In the genomic region with DNA sequence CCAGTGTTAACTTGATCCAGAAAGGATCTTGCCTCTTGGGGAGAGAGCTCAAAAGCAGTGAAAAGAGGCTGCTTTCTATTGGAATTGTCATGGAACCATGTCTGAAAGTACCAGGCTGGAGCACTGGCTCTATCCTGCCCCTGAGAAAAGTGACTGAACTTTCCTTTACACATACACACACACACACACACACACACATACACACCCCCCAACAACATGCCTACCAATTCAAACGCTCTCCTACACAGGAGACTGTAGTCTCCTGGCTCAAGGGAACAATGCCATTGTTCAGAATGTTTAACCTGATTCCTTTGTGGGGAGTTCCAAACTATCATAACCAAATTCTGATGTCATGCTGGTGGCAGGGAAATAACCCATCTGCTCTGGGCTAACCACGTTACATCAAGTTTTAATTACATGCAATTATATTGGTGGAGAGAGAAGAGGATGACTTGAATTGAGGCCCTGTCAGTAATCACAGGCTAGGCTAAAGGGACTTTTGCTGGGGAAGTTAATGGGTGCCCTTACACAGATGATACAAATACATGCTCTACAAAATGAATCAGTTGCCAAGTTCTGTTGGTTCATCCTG, we compare ENCODE assay signal across 9 cellular contexts. TPM values are rescaled to one million over a fixed set of nuclear protein-coding genes. Genes with fewer than 3 reads are reported as not detected.
DNase-seq lines count a peak whose midpoint lies in the region; ATAC-seq, FAIRE-seq and TF ChIP-seq lines count a peak whose summit lies in the region.
"Had no signal": no experiment of that assay in that cellular context is flagged by ENCODE, and none has a peak within 500 bp of the region (broad histone marks: within the 10 kb centered on the region; RNA-seq: fewer than 3 reads in every experiment).

No MANE protein-coding gene starts in this region.

- no peak for FAIRE-seq in urothelium cell line (lab: Jason Lieb, UNC)

- H2BK5ac ChIP-seq in trophoblast cell (ENCODE audit: low read depth, low read length, poor library complexity): no peak overlapping the region

- no peak overlapping the region for H2AFZ ChIP-seq in trophoblast cell (ENCODE audit: insufficient read depth, low read length, poor library complexity)

- H3K18ac ChIP-seq in trophoblast cell (ENCODE audit: low read length): no peak overlapping the region

- no peak overlapping the region for H3K14ac ChIP-seq in trophoblast cell (ENCODE audit: low read length)

- peaks cover 41% of the 10 kb centered on the region for H3K4me1 Mint-ChIP-seq in activated CD4-positive, alpha-beta memory T cell treated with anti-CD3 and anti-CD28 coated beads for 36 hours (ENCODE audit: low read depth)
- peaks cover 25% of the 10 kb centered on the region for H3K4me1 Mint-ChIP-seq in activated CD4-positive, alpha-beta memory T cell treated with anti-CD3 and anti-CD28 coated beads, Interleukin-2, amount 10 ng/mL, durations not matched to agents 7 days and 5 days

- H3K27me3 Mint-ChIP-seq in activated CD4-positive, alpha-beta memory T cell treated with anti-CD3 and anti-CD28 coated beads for 36 hours: no peaks in the 10 kb centered on the region
- H3K27me3 Mint-ChIP-seq in activated CD4-positive, alpha-beta memory T cell treated with anti-CD3 and anti-CD28 coated beads, Interleukin-2, amount 10 ng/mL, durations not matched to agents 7 days and 5 days: no peaks in the 10 kb centered on the region

- no peak overlapping the region for H3K27ac ChIP-seq in trophoblast cell (ENCODE audit: low read depth, low read length)
- no peak overlapping the region for H3K27ac ChIP-seq in WERI-Rb-1
- H3K27ac ChIP-seq: C4-2B had no signal

- H2BK12ac ChIP-seq in trophoblast cell (ENCODE audit: low read length): no peak overlapping the region

- no peak overlapping the region for H3K9ac ChIP-seq in trophoblast cell (ENCODE audit: low read length)

- no peak overlapping the region for H3K4me3 Mint-ChIP-seq in activated CD4-positive, alpha-beta memory T cell treated with anti-CD3 and anti-CD28 coated beads for 36 hours
- H3K4me3 Mint-ChIP-seq in activated CD4-positive, alpha-beta memory T cell treated with anti-CD3 and anti-CD28 coated beads, Interleukin-2, amount 10 ng/mL, durations not matched to agents 7 days and 5 days: no peak overlapping the region

- no peaks in the 10 kb centered on the region for H3K9me3 Mint-ChIP-seq in activated CD4-positive, alpha-beta memory T cell treated with anti-CD3 and anti-CD28 coated beads for 36 hours
- no peaks in the 10 kb centered on the region for H3K9me3 Mint-ChIP-seq in activated CD4-positive, alpha-beta memory T cell treated with anti-CD3 and anti-CD28 coated beads, Interleukin-2, amount 10 ng/mL, durations not matched to agents 7 days and 5 days

- H2AK5ac ChIP-seq in trophoblast cell (ENCODE audit: low read length): no peak overlapping the region

- no peak overlapping the region for H4K12ac ChIP-seq in trophoblast cell (ENCODE audit: low read depth, low read length)

- CTCF ChIA-PET in activated CD4-positive, alpha-beta memory T cell treated with anti-CD3 and anti-CD28 coated beads for 36 hours (lab: Charles Lee): interaction anchor here (0.8 to 2.1 kb wide), 6 partner anchors 11 to 661 kb away, joined by 3 to 7 read pairs (median 3); no protein-coding TSS in a partner anchor
- CTCF ChIA-PET in activated CD4-positive, alpha-beta memory T cell treated with anti-CD3 and anti-CD28 coated beads, Interleukin-2, amount 10 ng/mL, durations not matched to agents 7 days and 5 days (lab: Charles Lee): no interaction called here
- CTCF ChIA-PET in HEK293T (lab: Yijun Ruan, JAX): no interaction called here

- no peaks in the 10 kb centered on the region for H3K36me3 ChIP-seq in trophoblast cell (ENCODE audit: control insufficient read depth in 1 of 2, insufficient read depth in 2 of 2, low read length in 2 of 2)
- H3K36me3 ChIP-seq in WERI-Rb-1: no peaks in the 10 kb centered on the region

- peak overlapping the region; percentile 84 for H3K27ac Mint-ChIP-seq in activated CD4-positive, alpha-beta memory T cell treated with anti-CD3 and anti-CD28 coated beads for 36 hours
- no peak overlapping the region for H3K27ac Mint-ChIP-seq in activated CD4-positive, alpha-beta memory T cell treated with anti-CD3 and anti-CD28 coated beads, Interleukin-2, amount 10 ng/mL, durations not matched to agents 7 days and 5 days

- peaks cover under 1% of the 10 kb centered on the region for H3K36me3 Mint-ChIP-seq in activated CD4-positive, alpha-beta memory T cell treated with anti-CD3 and anti-CD28 coated beads for 36 hours
- H3K36me3 Mint-ChIP-seq in activated CD4-positive, alpha-beta memory T cell treated with anti-CD3 and anti-CD28 coated beads, Interleukin-2, amount 10 ng/mL, durations not matched to agents 7 days and 5 days (ENCODE audit: low read depth): no peaks in the 10 kb centered on the region

- no peak for TF ChIP-seq CTCF in WERI-Rb-1 (IDR thresholded peaks at IDR 0.05; ENCODE audit: low read depth, low read length)

- no peaks in the 10 kb centered on the region for H3K79me2 ChIP-seq in trophoblast cell (ENCODE audit: control insufficient read depth, insufficient read depth, low read length, poor library complexity)

- H3K4me3 ChIP-seq in trophoblast cell (ENCODE audit: low read depth, low read length) (no peak overlapping the region), WERI-Rb-1 (ENCODE audit: low read depth, low read length) (no peak overlapping the region)

- H4K91ac ChIP-seq in trophoblast cell (ENCODE audit: low read depth, low read length): no peak overlapping the region

- H3K27me3 ChIP-seq in trophoblast cell (ENCODE audit: insufficient read depth, low read length) (no peaks in the 10 kb centered on the region), WERI-Rb-1 (ENCODE audit: insufficient read depth, low read depth, severe bottlenecking) (no peaks in the 10 kb centered on the region)

- H3K23ac ChIP-seq in trophoblast cell (ENCODE audit: low read length): no peak overlapping the region

- DNase-seq in activated CD4-positive, alpha-beta memory T cell treated with anti-CD3 and anti-CD28 coated beads for 36 hours: peak; percentile 56
- DNase-seq in activated CD4-positive, alpha-beta memory T cell treated with anti-CD3 and anti-CD28 coated beads, Interleukin-2, amount 10 ng/mL, durations not matched to agents 7 days and 5 days: no peak
- DNase-seq in RPMI7951 (ENCODE audit: low read depth) (peak; percentile 33), trophoblast cell (peak; percentile 12 to 40), HEK293T (ENCODE audit: extremely low spot score) (no peak), WERI-Rb-1 (no peak), urothelium cell line (ENCODE audit: low spot score) (no peak)

- POLR2A ChIA-PET in activated CD4-positive, alpha-beta memory T cell treated with anti-CD3 and anti-CD28 coated beads for 36 hours (lab: Charles Lee): interaction anchor here (0.8 to 2.2 kb wide), 5 partner anchors 15 to 200 kb away, joined by 3 to 14 read pairs (median 9); a partner anchor contains a TSS
- POLR2A ChIA-PET in activated CD4-positive, alpha-beta memory T cell treated with anti-CD3 and anti-CD28 coated beads, Interleukin-2, amount 10 ng/mL, durations not matched to agents 7 days and 5 days (lab: Charles Lee): interaction anchor here (1.2 to 2.2 kb wide), 2 partner anchors 16 to 35 kb away, joined by 3 to 7 read pairs; no protein-coding TSS in a partner anchor
- POLR2A ChIA-PET in HEK293T (lab: Yijun Ruan, JAX): no interaction called here

- H4K8ac ChIP-seq in trophoblast cell (ENCODE audit: low read depth, low read length): no peak overlapping the region

- intact Hi-C loops in activated CD4-positive, alpha-beta memory T cell treated with anti-CD3 and anti-CD28 coated beads for 36 hours (cut with micrococcal nuclease): loop anchor here (1.0 to 5.0 kb wide), 11 partner anchors 10 to 352 kb away; a partner anchor contains a TSS

- no CpG with 5 or more reads among the region's 2 CpGs for WGBS in trophoblast cell (ENCODE audit: extremely low coverage, insufficient coverage, insufficient read length)

- H3K4ac ChIP-seq in trophoblast cell (ENCODE audit: low read depth, low read length): no peak overlapping the region

- peak; percentile 63 for ATAC-seq in HG02642 (IDR thresholded peaks at IDR 0.05; ENCODE audit: poor library complexity, unreplicated experiment)

- no peaks in the 10 kb centered on the region for H3K9me3 ChIP-seq in trophoblast cell (ENCODE audit: insufficient read depth, low read depth, low read length)
- H3K9me3 ChIP-seq in WERI-Rb-1 (ENCODE audit: severe bottlenecking): no peaks in the 10 kb centered on the region

- no peak overlapping the region for H2BK120ac ChIP-seq in trophoblast cell (ENCODE audit: insufficient read depth, low read length, poor library complexity)

- no peaks in the 10 kb centered on the region for H3K79me1 ChIP-seq in trophoblast cell (ENCODE audit: low read length)

- no peaks in the 10 kb centered on the region for H3K4me1 ChIP-seq in trophoblast cell (ENCODE audit: control insufficient read depth in 1 of 2, insufficient read depth in 2 of 2, low read length in 2 of 2)

- H3K4me2 ChIP-seq in trophoblast cell (ENCODE audit: low read length): no peak overlapping the region

TF ChIP-seq in HEK293T, 16 proteins besides CTCF, POLR2A, EP300 and RAD21:
- TF ChIP-seq HDGF (IDR thresholded peaks at IDR 0.05; ENCODE audit: borderline replicate concordance): no peak
- no peak for TF ChIP-seq CTBP1 (IDR thresholded peaks at IDR 0.05; ENCODE audit: borderline replicate concordance)

RNA-seq across cellular contexts. Expression of a gene that starts 52.3 kb away (rescaled TPM):
- 1 to 10 TPM; 8.8 to 8.9 TPM for total RNA-seq in activated CD4-positive, alpha-beta memory T cell treated with anti-CD3 and anti-CD28 coated beads for 36 hours
- total RNA-seq in activated CD4-positive, alpha-beta memory T cell treated with anti-CD3 and anti-CD28 coated beads, Interleukin-2, amount 10 ng/mL, durations not matched to agents 7 days and 5 days: 10 to 100 TPM; 18.8 to 20.5 TPM
- 27.8 and 35.1 TPM in 2 replicates for total RNA-seq in RPMI7951 (2014; rRNA removed; shearing (Covaris generic))
- polyA plus RNA-seq in trophoblast cell (2013): 6.5 and 6.6 TPM in 2 replicates

Comparison
In these comparisons a context has a peak if more than half of its experiments do, and no peak if none do; other contexts are left out.
1. DNase-seq: peak in activated CD4-positive, alpha-beta memory T cell treated with anti-CD3 and anti-CD28 coated beads for 36 hours (single experiment), RPMI7951 (single experiment) and trophoblast cell (2 of 2); none in activated CD4-positive, alpha-beta memory T cell treated with anti-CD3 and anti-CD28 coated beads, Interleukin-2, amount 10 ng/mL, durations not matched to agents 7 days and 5 days (single experiment), HEK293T (single experiment), WERI-Rb-1 (single experiment) and urothelium cell line (single experiment).